ENCODE assay signal across 8 cellular contexts in genomic region chr17:46193246-46193625, GRCh38. TPM values are rescaled to one million over a fixed set of nuclear protein-coding genes. Genes with fewer than 3 reads are reported as not detected.
DNase-seq lines count a peak whose midpoint lies in the region; TF ChIP-seq lines count a peak whose summit lies in the region.

Gene KANSL1 (minus strand): TSS chr17:46193429. CDS start chr17:46172143, 21,286 bp downstream.

- H3K36me3 ChIP-seq in Loucy (ENCODE audit: insufficient read depth, low read length) (no peaks in the 10 kb centered on the region), neutrophil (no peaks in the 10 kb centered on the region)

- no peak; the same call in 1 of the 2 replicates for TF ChIP-seq CTCF in Loucy (conservative IDR thresholded peaks at IDR 0.05; ENCODE audit: low read length)
- TF ChIP-seq CTCF in neutrophil (IDR thresholded peaks at IDR 0.05): peak; percentile 89

- H3K4me1 ChIP-seq in Loucy (ENCODE audit: insufficient read depth, low read length, poor library complexity, severe bottlenecking): peaks cover 61% of the 10 kb centered on the region
- H3K4me1 ChIP-seq in neutrophil (ENCODE audit: control insufficient read depth in 1 of 2, insufficient read depth in 1 of 2, low read depth in 1 of 2, low read length in 1 of 2): peaks cover 40 to 50% of the 10 kb centered on the region in 2 experiments

- H3K4me3 ChIP-seq in Loucy (ENCODE audit: low read length, poor library complexity, severe bottlenecking) (peak within 1 kb of the TSS; percentile 100), neutrophil (ENCODE audit: low read depth in 1 of 2, low read length in 1 of 2) (peak within 1 kb of the TSS; percentile 96 to 98)

- H3K4me2 ChIP-seq in Loucy (ENCODE audit: low read depth, low read length, poor library complexity, severe bottlenecking): peak within 1 kb of the TSS; percentile 90

- peaks cover 75% of the 10 kb centered on the region for H3K79me2 ChIP-seq in Loucy (ENCODE audit: insufficient read depth, low read length)

- DNase-seq in ELR (ENCODE audit: low read depth) (peak; percentile 99), H4 (ENCODE audit: low spot score) (peak; percentile 93), SIG-M5 (lab: John Stamatoyannopoulos, UW) (peak; percentile 84), foreskin melanocyte (peak; percentile 75), substantia nigra (lab: John Stamatoyannopoulos, UW) (peak in 47 of 49 donors; percentile 38 to 98 (median 85))
- peak; percentile 90 for DNase-seq in activated naive CD4-positive, alpha-beta T cell treated with Interleukin-2 at 50 U/mL for 16 hours

- peak within 1 kb of the TSS; percentile 92 for H2AFZ ChIP-seq in Loucy (ENCODE audit: low read length)

- H3K27ac ChIP-seq in neutrophil (peak within 1 kb of the TSS; percentile 97), substantia nigra (ENCODE audit: low read depth, low read length, poor library complexity, severe bottlenecking) (peak within 1 kb of the TSS; percentile 99)

- H3F3A ChIP-seq in Loucy (ENCODE audit: low read depth): peaks cover 10% of the 10 kb centered on the region; the same call in 1 of the 2 replicates

- peak within 1 kb of the TSS; percentile 98 for H3K9ac ChIP-seq in Loucy (ENCODE audit: low read depth, low read length, poor library complexity, severe bottlenecking)

- H3K27me3 ChIP-seq in Loucy (ENCODE audit: insufficient read depth, low read length, poor library complexity, severe bottlenecking): peaks cover 5% of the 10 kb centered on the region
- H3K27me3 ChIP-seq in neutrophil: no peaks in the 10 kb centered on the region

- H4K20me1 ChIP-seq in Loucy (ENCODE audit: insufficient read depth, low read length, poor library complexity, severe bottlenecking): peaks cover 42% of the 10 kb centered on the region

- H3K9me3 ChIP-seq in Loucy (ENCODE audit: insufficient read depth, low read depth, low read length) (no peaks in the 10 kb centered on the region), neutrophil (no peaks in the 10 kb centered on the region)

- no peaks in the 10 kb centered on the region for H3K9me2 ChIP-seq in Loucy (replicated peaks; ENCODE audit: low read depth, low read length)

RNA-seq across cellular contexts. Expression of gene KANSL1, which starts in this region (rescaled TPM):
- 13.9 and 22.6 TPM in 2 replicates for total RNA-seq in H4 (2014; rRNA removed; shearing (Covaris generic))

Comparison
In these comparisons a context has a peak if more than half of its experiments do, and no peak if none do; other contexts are left out.
1. Peak in every context shown above with its lines: DNase-seq, H3K4me3 ChIP-seq and H3K27ac ChIP-seq.